In genomic region chr14:51609251-51609986, GRCh38 we compare ENCODE assay signal across 15 cellular contexts. TPM values are rescaled to one million over a fixed set of nuclear protein-coding genes. Genes with fewer than 3 reads are reported as not detected.
DNase-seq lines count a peak whose midpoint lies in the region; ATAC-seq, FAIRE-seq and TF ChIP-seq lines count a peak whose summit lies in the region.
"Had no signal": no experiment of that assay in that cellular context is flagged by ENCODE, and none has a peak within 500 bp of the region (broad histone marks: within the 10 kb centered on the region; RNA-seq: fewer than 3 reads in every experiment).

No MANE protein-coding gene starts in this region.

- ATAC-seq in Right ventricle myocardium inferior = no peak
- ATAC-seq: activated CD8-positive, alpha-beta T cell treated with anti-CD3 and anti-CD28 coated beads, Interleukin-2, amount 10 ng/mL, durations not matched to agents 7 days and 5 days; left ventricle myocardium superior; natural killer cell had no signal

- in situ Hi-C loops in astrocyte of the spinal cord (cut with HindIII; ENCODE audit: low sequenced_read_pairs) = no loop called here
- in situ Hi-C loops in G401 (cut with HindIII; ENCODE audit: low sequenced_read_pairs) = no loop called here

- no peak for FAIRE-seq in HTR-8/SVneo (lab: Jason Lieb, UNC)

- intact Hi-C loops in Right ventricle myocardium inferior (cut with DNase I) = no loop called here

- no peak overlapping the region for H3K4me3 Mint-ChIP-seq in mesothelial cell of epicardium
- H3K4me3 Mint-ChIP-seq: activated CD8-positive, alpha-beta T cell treated with anti-CD3 and anti-CD28 coated beads, Interleukin-2, amount 10 ng/mL, durations not matched to agents 7 days and 5 days; natural killer cell had no signal

- peaks cover 31% of the 10 kb centered on the region for H3K4me1 Mint-ChIP-seq in mesothelial cell of epicardium

- peak overlapping the region; percentile 3 for H3K27ac Mint-ChIP-seq in mesothelial cell of epicardium
- H3K27ac Mint-ChIP-seq: activated CD8-positive, alpha-beta T cell treated with anti-CD3 and anti-CD28 coated beads, Interleukin-2, amount 10 ng/mL, durations not matched to agents 7 days and 5 days; activated T-helper 2 cell treated with anti-CD3 and anti-CD28 coated beads, Interferon-gamma antibody, Interleukin-2, Interleukin-4, amounts not matched to agents 10 μg/mL and 5 μg/mL and 100 μg/mL, durations not matched to agents 14 hours and 24 hours and 36 hours; natural killer cell had no signal

- no peaks in the 10 kb centered on the region for H3K9me3 Mint-ChIP-seq in mesothelial cell of epicardium
- H3K9me3 Mint-ChIP-seq: activated T-helper 2 cell treated with anti-CD3 and anti-CD28 coated beads, Interferon-gamma antibody, Interleukin-2, Interleukin-4, amounts not matched to agents 10 μg/mL and 5 μg/mL and 100 μg/mL, durations not matched to agents 14 hours and 24 hours and 36 hours; natural killer cell had no signal

- H3K27me3 Mint-ChIP-seq in mesothelial cell of epicardium (ENCODE audit: low read depth) = no peaks in the 10 kb centered on the region

- H3K36me3 Mint-ChIP-seq in mesothelial cell of epicardium = no peaks in the 10 kb centered on the region
- H3K36me3 Mint-ChIP-seq: natural killer cell had no signal

- TF ChIP-seq CTCF in astrocyte of the spinal cord (IDR thresholded peaks at IDR 0.05; ENCODE audit: low read depth, low read length) (no peak), mesothelial cell of epicardium (IDR thresholded peaks at IDR 0.05; ENCODE audit: unreplicated experiment) (no peak)

- no peak overlapping the region for H3K4me3 ChIP-seq in astrocyte of the spinal cord (ENCODE audit: low read depth, low read length)
- H3K4me3 ChIP-seq: right atrium auricular region, suprapubic skin had no signal

- DNase-seq in EL = peak; percentile 62
- DNase-seq in HTR-8/SVneo (ENCODE audit: insufficient read length, low spot score) = peak; percentile 25
- peak; percentile 61 for DNase-seq in astrocyte of the spinal cord (ENCODE audit: low read depth, low spot score)
- DNase-seq in mesothelial cell of epicardium (ENCODE audit: low spot score in 2 of 2, unreplicated experiment in 2 of 2) = no peak
- no peak for DNase-seq in Right ventricle myocardium inferior (ENCODE audit: missing footprints)
- DNase-seq in G401 (ENCODE audit: low spot score) = no peak
- DNase-seq in SIG-M5 treated with dmso at 0.1 percent for 504 hours (lab: John Stamatoyannopoulos, UW; ENCODE audit: unreplicated experiment) = no peak
- no peak for DNase-seq in epidermal melanocyte (ENCODE audit: insufficient read length, low spot score)
- DNase-seq: activated CD8-positive, alpha-beta T cell treated with anti-CD3 and anti-CD28 coated beads, Interleukin-2, amount 10 ng/mL, durations not matched to agents 7 days and 5 days; left ventricle myocardium superior; natural killer cell; NCI-H1105 had no signal

RNA-seq across cellular contexts. Expression of gene FRMD6, which starts 42.3 kb away (rescaled TPM):
- total RNA-seq in mesothelial cell of epicardium = 43.4 to 51.8 TPM (median 46.6 TPM) in 3 replicates
- total RNA-seq in Right ventricle myocardium inferior = 8.9 TPM
- total RNA-seq in G401 (2014; rRNA removed; shearing (Covaris generic)) = 1.4 and 1.5 TPM in 2 replicates

Comparison
In these comparisons a context has a peak if more than half of its experiments do, and no peak if none do; other contexts are left out.
1. DNase-seq: peak in EL (single experiment), HTR-8/SVneo (single experiment) and astrocyte of the spinal cord (single experiment); none in mesothelial cell of epicardium (0 of 2), Right ventricle myocardium inferior (single experiment), G401 (single experiment), SIG-M5 treated with dmso at 0.1 percent for 504 hours (single experiment) and epidermal melanocyte (single experiment).